23 cellular contexts compared by ENCODE assay signal in the genomic region with DNA sequence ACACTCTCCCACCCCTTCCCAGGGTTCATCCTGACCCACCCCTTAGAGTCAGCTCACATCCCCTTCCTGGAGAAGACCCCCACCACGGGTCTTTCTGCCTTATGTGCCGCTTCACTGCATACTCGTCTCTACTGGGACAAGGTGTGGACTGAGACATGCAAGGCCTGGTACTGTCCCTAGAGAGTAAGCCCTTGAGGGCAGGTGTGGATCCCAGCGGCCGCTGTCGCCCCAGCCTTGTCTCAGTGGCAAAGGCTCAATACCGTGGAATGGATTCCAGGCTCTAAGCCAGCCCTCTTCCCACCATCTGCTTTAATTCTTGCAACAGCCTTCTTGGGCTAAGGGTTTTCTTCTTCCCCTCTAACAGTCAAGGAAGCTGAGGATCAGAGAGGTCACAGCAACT.
"Had no signal": no experiment of that assay in that cellular context is flagged by ENCODE, and none has a peak within 500 bp of the region (broad histone marks: within the 10 kb centered on the region; RNA-seq: fewer than 3 reads in every experiment).

No MANE protein-coding gene starts in this region.

- H3K27me3 Mint-ChIP-seq: activated CD8-positive, alpha-beta T cell treated with anti-CD3 and anti-CD28 coated beads for 36 hours; activated naive CD4-positive, alpha-beta T cell treated with anti-CD3 and anti-CD28 coated beads, Interleukin-2, amount 50 U/mL, for 24 hours had no signal

- H3K27ac Mint-ChIP-seq: activated CD4-positive, alpha-beta T cell treated with anti-CD3 and anti-CD28 coated beads, Interleukin-2, amount 10 ng/mL, durations not matched to agents 7 days and 5 days; activated CD8-positive, alpha-beta T cell treated with anti-CD3 and anti-CD28 coated beads for 36 hours; activated naive CD4-positive, alpha-beta T cell treated with anti-CD3 and anti-CD28 coated beads, Interleukin-2, amount 50 U/mL, for 24 hours had no signal

- H3K36me3 Mint-ChIP-seq: activated naive CD4-positive, alpha-beta T cell treated with anti-CD3 and anti-CD28 coated beads, Interleukin-2, amount 50 U/mL, for 24 hours had no signal

- H3K4me3 ChIP-seq: body of pancreas, colonic mucosa, SK-N-MC had no signal

- H3K4me1 ChIP-seq: body of pancreas had no signal

- DNase-seq: activated CD4-positive, alpha-beta T cell treated with anti-CD3 and anti-CD28 coated beads, Interleukin-2, amount 10 ng/mL, durations not matched to agents 7 days and 5 days; activated CD4-positive, CD25-positive, alpha-beta regulatory T cell; activated CD8-positive, alpha-beta memory T cell treated with anti-CD3 and anti-CD28 coated beads, Interleukin-2, amount 50 U/mL, for 4 hours; activated CD8-positive, alpha-beta T cell treated with anti-CD3 and anti-CD28 coated beads for 36 hours; body of pancreas; colonic mucosa; KG1; MV-4-11; NCI-H1092 treated with DMSO at 0.1 percent for 48 hours; NCI-H1694; NCI-H2029; NCI-H446 treated with DMSO at 0.1 percent for 48 hours; NCI-H524 treated with DMSO at 0.1 percent for 48 hours; NCI-H748 treated with DMSO at 0.1 percent for 48 hours; NK-92 treated with Interleukin-12 subunit alpha and Interleukin-12 subunit beta, amount 100 ng/mL, for 24 hours; OCI-M1; RPMI8226; T-helper 1 cell had no signal

- H3K27ac ChIP-seq: body of pancreas, colonic mucosa, SK-N-MC, VCaP had no signal

- H3K9me3 ChIP-seq: colonic mucosa had no signal

- ATAC-seq: activated CD8-positive, alpha-beta T cell treated with anti-CD3 and anti-CD28 coated beads for 36 hours; body of pancreas; Panc1; Right ventricle myocardium inferior had no signal

- H3K27me3 ChIP-seq: body of pancreas, colonic mucosa had no signal

- H3K4me1 Mint-ChIP-seq: activated CD4-positive, alpha-beta T cell treated with anti-CD3 and anti-CD28 coated beads, Interleukin-2, amount 10 ng/mL, durations not matched to agents 7 days and 5 days; activated naive CD4-positive, alpha-beta T cell treated with anti-CD3 and anti-CD28 coated beads, Interleukin-2, amount 50 U/mL, for 24 hours had no signal

- H3K9me3 Mint-ChIP-seq: activated CD4-positive, alpha-beta T cell treated with anti-CD3 and anti-CD28 coated beads, Interleukin-2, amount 10 ng/mL, durations not matched to agents 7 days and 5 days; activated CD8-positive, alpha-beta T cell treated with anti-CD3 and anti-CD28 coated beads for 36 hours; activated naive CD4-positive, alpha-beta T cell treated with anti-CD3 and anti-CD28 coated beads, Interleukin-2, amount 50 U/mL, for 24 hours had no signal

- H3K36me3 ChIP-seq: colonic mucosa had no signal

- H3K4me3 Mint-ChIP-seq: activated CD4-positive, alpha-beta T cell treated with anti-CD3 and anti-CD28 coated beads, Interleukin-2, amount 10 ng/mL, durations not matched to agents 7 days and 5 days; activated CD8-positive, alpha-beta T cell treated with anti-CD3 and anti-CD28 coated beads for 36 hours; activated naive CD4-positive, alpha-beta T cell treated with anti-CD3 and anti-CD28 coated beads, Interleukin-2, amount 50 U/mL, for 24 hours had no signal
